12 cellular contexts compared by ENCODE assay signal in genomic region chr16:87303962-87304521, GRCh38.
"Had no signal": no experiment of that assay in that cellular context is flagged by ENCODE, and none has a peak within 500 bp of the region (broad histone marks: within the 10 kb centered on the region; RNA-seq: fewer than 3 reads in every experiment).

No MANE protein-coding gene starts in this region.

- H3K27me3 Mint-ChIP-seq: brain had no signal

- H3K27ac Mint-ChIP-seq: endodermal cell, neural progenitor cell had no signal

- ATAC-seq: pancreas had no signal

- FAIRE-seq: pancreas had no signal

- DNase-seq: activated T-cell treated with anti-CD3 and anti-CD28 coated beads, Interleukin-2, amount 50 U/mL, for 4 hours; amygdala; endodermal cell; retina; SHP77; stimulated activated CD4-positive, alpha-beta T cell treated with anti-CD3 and anti-CD28 coated beads, Interleukin-4, amount 100 ng/mL, for 4 hours; transverse colon had no signal

- H3K9me3 Mint-ChIP-seq: activated naive CD4-positive, alpha-beta T cell treated with anti-CD3 and anti-CD28 coated beads for 36 hours; activated T-cell treated with anti-CD3 and anti-CD28 coated beads, Interleukin-2, amount 50 U/mL, for 4 hours; neural progenitor cell had no signal

- H3K4me3 Mint-ChIP-seq: activated naive CD4-positive, alpha-beta T cell treated with anti-CD3 and anti-CD28 coated beads for 36 hours; activated T-cell treated with anti-CD3 and anti-CD28 coated beads, Interleukin-2, amount 50 U/mL, for 4 hours; brain; endodermal cell; neural progenitor cell had no signal

- H3K4me1 Mint-ChIP-seq: brain, neural progenitor cell had no signal

- H3K4me3 ChIP-seq: hepatocyte, neural progenitor cell, pancreas, transverse colon had no signal
